15 cellular contexts compared by ENCODE assay signal in the genomic region with DNA sequence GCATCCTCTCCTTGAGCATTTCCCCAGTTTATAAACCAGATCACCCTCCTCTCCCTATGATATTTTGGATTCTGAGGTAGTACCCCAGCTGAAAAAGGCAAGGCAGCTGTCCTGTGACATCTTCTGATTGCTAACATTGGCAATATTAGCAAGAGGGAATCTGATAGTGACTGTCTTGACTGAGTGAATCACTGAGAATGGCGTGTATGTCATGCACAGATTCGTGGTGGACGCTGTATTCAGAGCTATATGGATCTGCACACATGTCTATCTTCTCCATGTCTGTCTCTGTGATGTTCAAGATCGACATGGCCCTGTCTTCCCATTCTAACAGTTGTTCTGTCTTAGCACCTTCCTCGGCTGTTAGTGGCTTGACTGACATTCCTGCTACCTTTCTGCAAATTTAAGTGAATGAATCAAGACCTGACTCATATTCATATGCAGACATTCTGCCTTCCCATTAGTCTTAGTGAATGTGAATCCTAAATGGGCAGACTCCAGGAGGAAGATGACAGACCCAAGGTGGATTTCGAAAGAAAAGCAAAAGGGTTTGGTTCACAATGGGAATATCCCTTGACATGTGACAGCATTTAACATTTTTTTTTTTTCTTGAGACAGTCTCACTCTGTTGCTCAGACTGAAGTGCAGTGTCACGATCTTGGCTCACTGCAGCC.
DNase-seq lines count a peak whose midpoint lies in the region; ATAC-seq and TF ChIP-seq lines count a peak whose summit lies in the region.
"Had no signal": no experiment of that assay in that cellular context is flagged by ENCODE, and none has a peak within 500 bp of the region (broad histone marks: within the 10 kb centered on the region; RNA-seq: fewer than 3 reads in every experiment).

No MANE protein-coding gene starts in this region.

- TF ChIP-seq CTCF in MCF 10A (IDR thresholded peaks at IDR 0.05; ENCODE audit: unreplicated experiment) = no peak
- no peak for TF ChIP-seq CTCF in breast epithelium (IDR thresholded peaks at IDR 0.05)
- no peak for TF ChIP-seq CTCF in mammary epithelial cell (conservative IDR thresholded peaks at IDR 0.05 in 1 of 2, IDR thresholded peaks at IDR 0.05 in 1 of 2; ENCODE audit: extremely low read depth in 1 of 2, insufficient read depth in 1 of 2, low read depth in 1 of 2, low read length in 2 of 2)
- TF ChIP-seq CTCF in endodermal cell (conservative IDR thresholded peaks at IDR 0.05) = no peak

- H3K4me3 ChIP-seq in breast epithelium = no peak overlapping the region
- no peak overlapping the region for H3K4me3 ChIP-seq in mammary epithelial cell (replicated peaks in 1 of 3; ENCODE audit: insufficient read depth in 1 of 3, low read depth in 2 of 3, low read length in 3 of 3)
- H3K4me3 ChIP-seq in endodermal cell (ENCODE audit: low read length) = no peak overlapping the region
- H3K4me3 ChIP-seq in CD8-positive, alpha-beta memory T cell (ENCODE audit: low read length) = no peak overlapping the region
- H3K4me3 ChIP-seq: hepatocyte, right lobe of liver had no signal

- 62% methylated on average over 7 of the region's 7 CpGs for WGBS in mammary epithelial cell (ENCODE audit: low coverage, missing lambda C conversion rate)
- WGBS in endodermal cell (ENCODE audit: insufficient coverage in 1 of 2, insufficient read length in 1 of 2), 2 experiments = 85 to 86% methylated on average over 7 of the region's 7 CpGs

- in situ Hi-C loops in mammary epithelial cell (cut with MboI; ENCODE audit: low sequenced_read_pairs in 2 of 2) = no loop called here

- H3K9me3 ChIP-seq in breast epithelium = no peaks in the 10 kb centered on the region
- H3K9me3 ChIP-seq in mammary epithelial cell (replicated peaks; ENCODE audit: insufficient read depth, low read length) = no peaks in the 10 kb centered on the region
- no peaks in the 10 kb centered on the region for H3K9me3 ChIP-seq in endodermal cell (ENCODE audit: control insufficient read depth, low read length)
- no peaks in the 10 kb centered on the region for H3K9me3 ChIP-seq in CD8-positive, alpha-beta memory T cell (ENCODE audit: low read length)
- H3K9me3 ChIP-seq: right lobe of liver had no signal

- H3K27ac Mint-ChIP-seq in MCF 10A (ENCODE audit: low read depth, unreplicated experiment) = peak overlapping the region; percentile 55
- no peak overlapping the region for H3K27ac Mint-ChIP-seq in stimulated activated memory B cell treated with anti-CD40 and anti-IgM and Interleukin-4, amounts not matched to agents 10 μg/mL and 1 μg/mL and 100 μg/mL, for 72 hours
- H3K27ac Mint-ChIP-seq in endodermal cell = no peak overlapping the region
- H3K27ac Mint-ChIP-seq in CD8-positive, alpha-beta memory T cell = no peak overlapping the region
- H3K27ac Mint-ChIP-seq: activated naive CD8-positive, alpha-beta T cell; mesothelial cell of epicardium; T-cell had no signal

- no peaks in the 10 kb centered on the region for H3K79me2 ChIP-seq in mammary epithelial cell (ENCODE audit: insufficient read depth, low read length)
- H3K79me2 ChIP-seq: hepatocyte had no signal

- intact Hi-C loops in MCF 10A (cut with micrococcal nuclease) = loop anchor here (5.0 kb wide), 2 partner anchors 39 to 99 kb away; a partner anchor contains a TSS
- intact Hi-C loops in breast epithelium (cut with DNase I; ENCODE audit: low total_unique reads) = no loop called here
- intact Hi-C loops in mammary epithelial cell (cut with micrococcal nuclease) = no loop called here

- no peaks in the 10 kb centered on the region for H3K36me3 ChIP-seq in breast epithelium
- no peaks in the 10 kb centered on the region for H3K36me3 ChIP-seq in mammary epithelial cell (ENCODE audit: insufficient read depth, low read length)
- H3K36me3 ChIP-seq in endodermal cell (ENCODE audit: control insufficient read depth, insufficient read depth, low read length) = no peaks in the 10 kb centered on the region
- no peaks in the 10 kb centered on the region for H3K36me3 ChIP-seq in CD8-positive, alpha-beta memory T cell (ENCODE audit: insufficient read depth, low read length)

- H3K4me3 Mint-ChIP-seq in MCF 10A (ENCODE audit: unreplicated experiment) (peak overlapping the region; percentile 50), endodermal cell (no peak overlapping the region)
- peak overlapping the region; percentile 46 for H3K4me3 Mint-ChIP-seq in stimulated activated memory B cell treated with anti-CD40 and anti-IgM and Interleukin-4, amounts not matched to agents 10 μg/mL and 1 μg/mL and 100 μg/mL, for 72 hours
- H3K4me3 Mint-ChIP-seq in CD8-positive, alpha-beta memory T cell = no peak overlapping the region
- H3K4me3 Mint-ChIP-seq: activated naive CD8-positive, alpha-beta T cell; mesothelial cell of epicardium; T-cell had no signal

- no peak overlapping the region for H2AFZ ChIP-seq in mammary epithelial cell (ENCODE audit: low read depth, low read length)
- H2AFZ ChIP-seq: hepatocyte had no signal

- POLR2A ChIA-PET in MCF 10A (lab: Yijun Ruan, JAX) = interaction anchor here (0.5 to 2.0 kb wide), 14 partner anchors 13 to 701 kb away, joined by 3 to 9 read pairs (median 3); a partner anchor contains a TSS
- POLR2A ChIA-PET in CD8-positive, alpha-beta memory T cell (lab: Charles Lee) = no interaction called here

- H3K4me1 ChIP-seq in breast epithelium (no peaks in the 10 kb centered on the region), mammary epithelial cell (ENCODE audit: insufficient read depth, low read length) (no peaks in the 10 kb centered on the region), endodermal cell (ENCODE audit: control insufficient read depth, insufficient read depth, low read length) (no peaks in the 10 kb centered on the region)
- H3K4me1 ChIP-seq in CD8-positive, alpha-beta memory T cell (ENCODE audit: insufficient read depth, low read length) = no peaks in the 10 kb centered on the region

- H4K20me1 ChIP-seq in mammary epithelial cell (ENCODE audit: insufficient read depth, low read length) = no peaks in the 10 kb centered on the region

- H3K9ac ChIP-seq in mammary epithelial cell (ENCODE audit: insufficient read depth, low read length) = no peak overlapping the region
- no peak overlapping the region for H3K9ac ChIP-seq in endodermal cell (ENCODE audit: extremely low read depth, low read length, poor library complexity, severe bottlenecking)

- H3K9me3 Mint-ChIP-seq in MCF 10A (ENCODE audit: unreplicated experiment) = no peaks in the 10 kb centered on the region
- H3K9me3 Mint-ChIP-seq in stimulated activated memory B cell treated with anti-CD40 and anti-IgM and Interleukin-4, amounts not matched to agents 10 μg/mL and 1 μg/mL and 100 μg/mL, for 72 hours = no peaks in the 10 kb centered on the region
- H3K9me3 Mint-ChIP-seq in endodermal cell = no peaks in the 10 kb centered on the region
- H3K9me3 Mint-ChIP-seq in CD8-positive, alpha-beta memory T cell = no peaks in the 10 kb centered on the region
- H3K9me3 Mint-ChIP-seq: mesothelial cell of epicardium, T-cell had no signal

- dilution Hi-C loops in mammary epithelial cell (cut with HindIII; ENCODE audit: low sequenced_read_pairs) = no loop called here

- DNase-seq in MCF 10A (ENCODE audit: unreplicated experiment) (peak; percentile 98), breast epithelium (ENCODE audit: low spot score in 2 of 2) (no peak), M059J (ENCODE audit: low read depth) (peak; percentile 69), mammary epithelial cell (peak; percentile 69), endodermal cell (no peak)
- no peak for DNase-seq in CD8-positive, alpha-beta memory T cell
- DNase-seq: KG1, NCI-H1105, right lobe of liver, T-cell had no signal

- ATAC-seq in stimulated activated memory B cell treated with anti-CD40 and anti-IgM and Interleukin-4, amounts not matched to agents 10 μg/mL and 1 μg/mL and 100 μg/mL, for 72 hours = no peak
- ATAC-seq in GM21529 (IDR thresholded peaks at IDR 0.05; ENCODE audit: unreplicated experiment) = no peak
- ATAC-seq: T-cell had no signal

- no peak overlapping the region for H3K27ac ChIP-seq in breast epithelium
- H3K27ac ChIP-seq in mammary epithelial cell (ENCODE audit: insufficient read depth, low read depth, low read length) = no peak overlapping the region
- no peak overlapping the region for H3K27ac ChIP-seq in endodermal cell (ENCODE audit: low read depth, low read length)
- no peak overlapping the region for H3K27ac ChIP-seq in CD8-positive, alpha-beta memory T cell (ENCODE audit: low read depth, low read length)
- H3K27ac ChIP-seq: hepatocyte had no signal

- peaks cover 23% of the 10 kb centered on the region for H3K4me1 Mint-ChIP-seq in MCF 10A (ENCODE audit: insufficient read depth, unreplicated experiment)
- peaks cover 12% of the 10 kb centered on the region for H3K4me1 Mint-ChIP-seq in stimulated activated memory B cell treated with anti-CD40 and anti-IgM and Interleukin-4, amounts not matched to agents 10 μg/mL and 1 μg/mL and 100 μg/mL, for 72 hours
- H3K4me1 Mint-ChIP-seq in endodermal cell = peaks cover 3% of the 10 kb centered on the region
- peaks cover 2 to 8% (median 6%) of the 10 kb centered on the region in 3 donors for H3K4me1 Mint-ChIP-seq in CD8-positive, alpha-beta memory T cell

- no peaks in the 10 kb centered on the region for H3K27me3 Mint-ChIP-seq in MCF 10A (ENCODE audit: insufficient read depth, unreplicated experiment)
- H3K27me3 Mint-ChIP-seq in stimulated activated memory B cell treated with anti-CD40 and anti-IgM and Interleukin-4, amounts not matched to agents 10 μg/mL and 1 μg/mL and 100 μg/mL, for 72 hours = peaks cover 13% of the 10 kb centered on the region
- no peaks in the 10 kb centered on the region for H3K27me3 Mint-ChIP-seq in endodermal cell (ENCODE audit: insufficient read depth)
- H3K27me3 Mint-ChIP-seq in CD8-positive, alpha-beta memory T cell = peaks cover 5 to 29% of the 10 kb centered on the region in 2 donors

- H3K36me3 Mint-ChIP-seq in MCF 10A (ENCODE audit: insufficient read depth, unreplicated experiment) (no peaks in the 10 kb centered on the region), endodermal cell (ENCODE audit: low read depth) (no peaks in the 10 kb centered on the region)
- no peaks in the 10 kb centered on the region for H3K36me3 Mint-ChIP-seq in stimulated activated memory B cell treated with anti-CD40 and anti-IgM and Interleukin-4, amounts not matched to agents 10 μg/mL and 1 μg/mL and 100 μg/mL, for 72 hours
- no peaks in the 10 kb centered on the region for H3K36me3 Mint-ChIP-seq in CD8-positive, alpha-beta memory T cell
- H3K36me3 Mint-ChIP-seq: activated naive CD8-positive, alpha-beta T cell; mesothelial cell of epicardium; T-cell had no signal

- no peak for TF ChIP-seq POLR2A in breast epithelium (IDR thresholded peaks at IDR 0.05)

- H3K4me2 ChIP-seq in mammary epithelial cell (ENCODE audit: insufficient read depth, low read depth, low read length) = no peak overlapping the region
- H3K4me2 ChIP-seq: hepatocyte had no signal

- H3K27me3 ChIP-seq in breast epithelium (no peaks in the 10 kb centered on the region), mammary epithelial cell (ENCODE audit: insufficient read depth, low read length) (peaks cover 3% of the 10 kb centered on the region), endodermal cell (ENCODE audit: control insufficient read depth, insufficient read depth, low read length, poor library complexity, severe bottlenecking) (no peaks in the 10 kb centered on the region)
- no peaks in the 10 kb centered on the region for H3K27me3 ChIP-seq in CD8-positive, alpha-beta memory T cell (ENCODE audit: insufficient read depth, low read length, poor library complexity, severe bottlenecking)
- H3K27me3 ChIP-seq: hepatocyte, right lobe of liver had no signal

- CTCF ChIA-PET in MCF 10A (lab: Yijun Ruan, JAX) (interaction anchor here (0.6 to 1.2 kb wide), 11 partner anchors 8 to 1066 kb away, joined by 3 to 5 read pairs (median 3); no protein-coding TSS in a partner anchor), mammary epithelial cell (lab: Charles Lee; ENCODE audit: low non-redundant PET) (no interaction called here)
- CTCF ChIA-PET in CD8-positive, alpha-beta memory T cell (lab: Charles Lee) = no interaction called here

- no TSS peak for BruUV-seq in MCF 10A (replicated peaks; lab: Mats Ljungman, UMichigan)
- BruUV-seq in mammary epithelial cell (replicated peaks; lab: Mats Ljungman, UMichigan) = no TSS peak

Comparison
In these comparisons a context has a peak if more than half of its experiments do, and no peak if none do; other contexts are left out.
1. DNase-seq: peak in MCF 10A (single experiment), M059J (single experiment) and mammary epithelial cell (single experiment); none in breast epithelium (0 of 2), endodermal cell (single experiment) and CD8-positive, alpha-beta memory T cell (0 of 5).
2. H3K4me3 Mint-ChIP-seq: peak in MCF 10A (single experiment) and stimulated activated memory B cell treated with anti-CD40 and anti-IgM and Interleukin-4, amounts not matched to agents 10 μg/mL and 1 μg/mL and 100 μg/mL, for 72 hours (single experiment); none in endodermal cell (single experiment) and CD8-positive, alpha-beta memory T cell (0 of 7).